In genomic region chrX:39017062-39017461, GRCh38 we compare ENCODE assay signal across 18 cellular contexts.
"Had no signal": no experiment of that assay in that cellular context is flagged by ENCODE, and none has a peak within 500 bp of the region (broad histone marks: within the 10 kb centered on the region; RNA-seq: fewer than 3 reads in every experiment).

No MANE protein-coding gene starts in this region.

- H3K27me3 ChIP-seq: foreskin keratinocyte, sigmoid colon, upper lobe of right lung had no signal

- H3K27ac ChIP-seq: foreskin keratinocyte, psoas muscle, sigmoid colon, upper lobe of right lung had no signal

- H3K9me3 ChIP-seq: psoas muscle, sigmoid colon, upper lobe of right lung had no signal

- H3K4me1 ChIP-seq: foreskin keratinocyte, psoas muscle, upper lobe of right lung had no signal

- H3K4me3 ChIP-seq: lung, psoas muscle, sigmoid colon, upper lobe of right lung had no signal

- DNase-seq: activated CD4-positive, alpha-beta memory T cell treated with anti-CD3 and anti-CD28 coated beads for 36 hours; activated CD4-positive, alpha-beta T cell treated with anti-CD3 and anti-CD28 coated beads for 1 hour; activated gamma-delta T cell; activated naive CD8-positive, alpha-beta T cell treated with anti-CD3 and anti-CD28 coated beads for 36 hours; activated T-cell treated with anti-CD3 and anti-CD28 coated beads, Interleukin-2, amount 50 U/mL, for 48 hours; cerebellar nuclear complex; dermis blood vessel endothelial cell; foreskin keratinocyte; naive thymus-derived CD8-positive, alpha-beta T cell; psoas muscle; sigmoid colon; stimulated activated CD4-positive, alpha-beta T cell treated with anti-CD3 and anti-CD28 coated beads, Interleukin-12 subunit alpha, Interleukin-12 subunit beta, amount 100 ng/mL, for 4 hours; stimulated activated CD4-positive, alpha-beta T cell treated with anti-CD3 and anti-CD28 coated beads, Interleukin-4, amount 100 ng/mL, for 1 hour; stimulated activated CD8-positive, alpha-beta memory T cell treated with anti-CD3 and anti-CD28 coated beads, Interleukin-4, amount 100 ng/mL, for 48 hours; stimulated activated naive CD8-positive, alpha-beta T cell treated with anti-CD3 and anti-CD28 coated beads, Interleukin-15, Interleukin-2, amounts not matched to agents 100 U/mL and 50 U/mL, for 24 hours; SW 1271; upper lobe of right lung had no signal

- H3K36me3 ChIP-seq: sigmoid colon, upper lobe of right lung had no signal
